1 cellular context compared by ENCODE assay signal in genomic region chr4:123546123-123546654, GRCh38.
TF ChIP-seq lines count a peak whose summit lies in the region.

No MANE protein-coding gene starts in this region.

TF ChIP-seq in K562, 482 proteins besides CTCF, POLR2A, EP300 and RAD21 (continued from another document):
- no peak for TF ChIP-seq TFAP4 (CRISPR knock-in tag; IDR thresholded peaks at IDR 0.05; ENCODE audit: borderline replicate concordance)
- TF ChIP-seq ZNF175 (CRISPR knock-in tag; IDR thresholded peaks at IDR 0.05; ENCODE audit: low read depth) = no peak
- TF ChIP-seq NR0B1 (IDR thresholded peaks at IDR 0.05; ENCODE audit: partially characterized antibody) = no peak
- TF ChIP-seq ZNF655 (CRISPR knock-in tag; IDR thresholded peaks at IDR 0.05) = no peak
